27 cellular contexts compared by ENCODE assay signal in the genomic region with DNA sequence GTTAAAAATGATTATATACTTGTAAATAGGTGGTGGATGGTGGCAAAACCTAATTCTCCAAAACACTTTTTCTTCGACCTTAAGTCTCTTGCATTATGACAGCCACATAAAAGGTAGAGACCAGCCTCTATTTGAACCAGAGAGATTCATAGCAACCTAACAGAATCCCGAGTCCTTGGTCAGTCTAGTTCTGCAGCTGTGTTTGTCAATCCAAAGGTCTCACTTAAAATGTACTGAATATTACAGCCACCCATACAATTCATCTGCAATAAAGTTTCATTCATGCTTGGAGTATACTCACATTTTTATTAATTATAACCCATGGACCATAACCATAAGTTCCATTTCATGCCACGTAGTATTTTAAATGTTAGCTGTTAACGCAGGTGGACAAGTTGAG.
"Had no signal": no experiment of that assay in that cellular context is flagged by ENCODE, and none has a peak within 500 bp of the region (broad histone marks: within the 10 kb centered on the region; RNA-seq: fewer than 3 reads in every experiment).

No MANE protein-coding gene starts in this region.

- DNase-seq: activated CD4-positive, alpha-beta T cell treated with anti-CD3 and anti-CD28 coated beads for 1 hour; activated CD4-positive, alpha-beta T cell treated with anti-CD3 and anti-CD28 coated beads for 4 hours; activated CD4-positive, alpha-beta T cell treated with anti-CD3 and anti-CD28 coated beads, Interleukin-2, amount 10 ng/mL, durations not matched to agents 7 days and 5 days; activated CD4-positive, alpha-beta T cell treated with anti-CD3 and anti-CD28 coated beads, Interleukin-2, amount 50 U/mL, for 48 hours; activated CD8-positive, alpha-beta memory T cell treated with anti-CD3 and anti-CD28 coated beads, Interleukin-2, amount 10 ng/mL, durations not matched to agents 7 days and 5 days; activated CD8-positive, alpha-beta memory T cell treated with anti-CD3 and anti-CD28 coated beads, Interleukin-2, amount 50 U/mL, for 4 hours; activated CD8-positive, alpha-beta T cell treated with anti-CD3 and anti-CD28 coated beads for 36 hours; activated effector memory CD4-positive, alpha-beta T cell treated with anti-CD3 and anti-CD28 coated beads, Interleukin-2, amount 50 U/mL, for 16 hours; activated naive CD4-positive, alpha-beta T cell treated with anti-CD3 and anti-CD28 coated beads, Interleukin-2, amount 10 ng/mL, durations not matched to agents 7 days and 5 days; activated naive CD8-positive, alpha-beta T cell treated with anti-CD3 and anti-CD28 coated beads, Interleukin-2, amount 10 ng/mL, durations not matched to agents 7 days and 5 days; activated T-cell treated with anti-CD3 and anti-CD28 coated beads, Interleukin-2, amount 50 U/mL, for 1 hour; activated T-cell treated with anti-CD3 and anti-CD28 coated beads, Interleukin-2, amount 50 U/mL, for 48 hours; central memory CD4-positive, alpha-beta T cell; cerebellar nuclear complex; colonic mucosa; effector CD8-positive, alpha-beta T cell; esophagus squamous epithelium; foreskin melanocyte; T-helper 2 cell had no signal

- H3K27me3 ChIP-seq: ascending aorta, breast epithelium, cardiac muscle cell, colonic mucosa, esophagus squamous epithelium, gastroesophageal sphincter had no signal

- ATAC-seq: activated CD8-positive, alpha-beta memory T cell treated with anti-CD3 and anti-CD28 coated beads, Interleukin-2, amount 10 ng/mL, durations not matched to agents 7 days and 5 days; activated CD8-positive, alpha-beta T cell treated with anti-CD3 and anti-CD28 coated beads for 36 hours; activated naive CD4-positive, alpha-beta T cell treated with anti-CD3 and anti-CD28 coated beads, Interleukin-2, amount 50 U/mL, for 72 hours; gastroesophageal sphincter had no signal

- H3K4me3 ChIP-seq: ascending aorta, breast epithelium, cardiac muscle cell, colonic mucosa, esophagus squamous epithelium, gastroesophageal sphincter had no signal

- H3K9me3 ChIP-seq: ascending aorta, breast epithelium, colonic mucosa, esophagus squamous epithelium, gastroesophageal sphincter had no signal

- H3K27ac ChIP-seq: ascending aorta, breast epithelium, cardiac muscle cell, colonic mucosa, epithelial cell of prostate, esophagus squamous epithelium, gastroesophageal sphincter had no signal

- H3K36me3 ChIP-seq: ascending aorta, breast epithelium, cardiac muscle cell, colonic mucosa, esophagus squamous epithelium had no signal

- H3K4me1 ChIP-seq: ascending aorta, breast epithelium, colonic mucosa, esophagus squamous epithelium, gastroesophageal sphincter had no signal

- FAIRE-seq: endometrium, endothelial cell of umbilical vein had no signal
